23 cellular contexts compared by ENCODE assay signal in the genomic region with DNA sequence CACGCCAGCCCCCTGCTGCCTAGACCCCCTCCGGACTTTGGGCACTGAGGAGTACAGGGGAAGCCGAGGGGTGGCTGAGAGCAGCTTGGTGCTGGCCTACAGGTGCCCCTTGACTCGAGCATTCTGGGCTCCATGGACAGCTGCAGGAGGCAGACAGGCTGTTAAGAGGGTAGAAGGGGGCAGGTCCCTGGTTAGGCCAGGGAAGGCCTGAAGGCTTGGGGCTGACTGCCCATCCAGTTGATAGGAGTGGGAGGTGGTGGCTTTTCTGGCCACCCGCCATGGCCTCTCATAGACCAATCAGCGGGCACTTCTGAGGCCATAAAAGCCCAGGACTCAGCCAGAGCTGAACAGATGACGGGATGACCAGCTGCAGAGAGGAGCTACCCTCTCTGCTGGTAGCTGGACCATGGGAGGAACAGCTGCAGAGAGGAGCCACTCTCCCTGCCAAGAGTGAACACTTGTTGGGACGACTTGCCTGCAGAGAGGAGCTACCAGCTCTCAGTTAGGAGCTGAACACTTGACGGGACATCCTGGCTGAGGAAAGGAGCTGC. TPM values are rescaled to one million over a fixed set of nuclear protein-coding genes. Genes with fewer than 3 reads are reported as not detected.
DNase-seq lines count a peak whose midpoint lies in the region; ATAC-seq lines count a peak whose summit lies in the region.
"Had no signal": no experiment of that assay in that cellular context is flagged by ENCODE, and none has a peak within 500 bp of the region (broad histone marks: within the 10 kb centered on the region; RNA-seq: fewer than 3 reads in every experiment).

No MANE protein-coding gene starts in this region.

- no peaks in the 10 kb centered on the region for H3K9me3 Mint-ChIP-seq in activated naive CD8-positive, alpha-beta T cell treated with anti-CD3 and anti-CD28 coated beads, Interleukin-2, amount 50 U/mL, for 24 hours
- no peaks in the 10 kb centered on the region for H3K9me3 Mint-ChIP-seq in activated naive CD8-positive, alpha-beta T cell treated with anti-CD3 and anti-CD28 coated beads for 36 hours
- H3K9me3 Mint-ChIP-seq in naive thymus-derived CD4-positive, alpha-beta T cell = no peaks in the 10 kb centered on the region
- H3K9me3 Mint-ChIP-seq in stimulated activated effector memory CD8-positive, alpha-beta T cell treated with anti-CD3 and anti-CD28 coated beads, Interleukin-12 subunit alpha, Interleukin-12 subunit beta, amount 100 ng/mL, for 72 hours = no peaks in the 10 kb centered on the region
- H3K9me3 Mint-ChIP-seq: GM23338 had no signal

- ATAC-seq in activated naive CD8-positive, alpha-beta T cell treated with anti-CD3 and anti-CD28 coated beads, Interleukin-2, amount 50 U/mL, for 24 hours = peak; percentile 24
- ATAC-seq in naive thymus-derived CD4-positive, alpha-beta T cell = peak; percentile 16
- ATAC-seq in stimulated activated effector memory CD8-positive, alpha-beta T cell treated with anti-CD3 and anti-CD28 coated beads, Interleukin-12 subunit alpha, Interleukin-12 subunit beta, amount 100 ng/mL, for 72 hours = peak; percentile 26
- ATAC-seq: GM23338, Panc1 had no signal

- CTCF ChIA-PET in naive thymus-derived CD4-positive, alpha-beta T cell (lab: Charles Lee) = no interaction called here

- H3K27ac Mint-ChIP-seq in activated naive CD8-positive, alpha-beta T cell treated with anti-CD3 and anti-CD28 coated beads, Interleukin-2, amount 50 U/mL, for 24 hours = no peak overlapping the region
- H3K27ac Mint-ChIP-seq in activated naive CD8-positive, alpha-beta T cell treated with anti-CD3 and anti-CD28 coated beads for 36 hours = no peak overlapping the region
- H3K27ac Mint-ChIP-seq in naive thymus-derived CD4-positive, alpha-beta T cell = no peak overlapping the region
- no peak overlapping the region for H3K27ac Mint-ChIP-seq in stimulated activated effector memory CD8-positive, alpha-beta T cell treated with anti-CD3 and anti-CD28 coated beads, Interleukin-12 subunit alpha, Interleukin-12 subunit beta, amount 100 ng/mL, for 72 hours
- H3K27ac Mint-ChIP-seq: GM23338 had no signal

- no peaks in the 10 kb centered on the region for H3K4me1 ChIP-seq in naive thymus-derived CD4-positive, alpha-beta T cell (ENCODE audit: control insufficient read depth in 2 of 2, insufficient read depth in 2 of 2, low read length in 2 of 2)

- H3K27me3 ChIP-seq in naive thymus-derived CD4-positive, alpha-beta T cell (ENCODE audit: control insufficient read depth in 2 of 2, insufficient read depth in 2 of 2, low read length in 2 of 2) = no peaks in the 10 kb centered on the region

- POLR2A ChIA-PET in naive thymus-derived CD4-positive, alpha-beta T cell (lab: Charles Lee) = no interaction called here

- H3K27ac ChIP-seq in naive thymus-derived CD4-positive, alpha-beta T cell (ENCODE audit: low read depth, low read length) = no peak overlapping the region

- no peaks in the 10 kb centered on the region for H3K9me3 ChIP-seq in naive thymus-derived CD4-positive, alpha-beta T cell (ENCODE audit: control insufficient read depth in 2 of 3, low read length in 3 of 3)

- no peaks in the 10 kb centered on the region for H3K36me3 ChIP-seq in naive thymus-derived CD4-positive, alpha-beta T cell (ENCODE audit: control insufficient read depth in 2 of 3, insufficient read depth in 3 of 3, low read length in 3 of 3)

- intact Hi-C loops in naive thymus-derived CD4-positive, alpha-beta T cell (cut with micrococcal nuclease) = no loop called here

- H3K4me3 ChIP-seq in naive thymus-derived CD4-positive, alpha-beta T cell (ENCODE audit: low read length) = no peak overlapping the region
- H3K4me3 ChIP-seq: GM23338 had no signal

- no peak for DNase-seq in activated naive CD8-positive, alpha-beta T cell treated with anti-CD3 and anti-CD28 coated beads, Interleukin-2, amount 50 U/mL, for 24 hours
- DNase-seq in activated naive CD8-positive, alpha-beta T cell treated with anti-CD3 and anti-CD28 coated beads for 36 hours = no peak
- DNase-seq in SHP77 treated with DMSO at 0.1 percent for 48 hours (lab: John Stamatoyannopoulos, UW) (peak; percentile 84), NCI-H128 (lab: John Stamatoyannopoulos, UW; ENCODE audit: unreplicated experiment) (no peak), kidney tubule cell (ENCODE audit: low spot score) (no peak), DMS79 treated with DMSO at 0.1 percent for 48 hours (lab: John Stamatoyannopoulos, UW) (no peak)
- DNase-seq in naive thymus-derived CD4-positive, alpha-beta T cell = no peak
- DNase-seq in stimulated activated effector memory CD8-positive, alpha-beta T cell treated with anti-CD3 and anti-CD28 coated beads, Interleukin-12 subunit alpha, Interleukin-12 subunit beta, amount 100 ng/mL, for 72 hours (ENCODE audit: low spot score in 2 of 2) = no peak
- DNase-seq: AML-193, DND-41, KG1, NCI-H1092 treated with DMSO at 0.1 percent for 48 hours, NCI-H146, NCI-H2029, NCI-H226, NCI-H510A treated with DMSO at 0.1 percent for 48 hours, NCI-H748 treated with DMSO at 0.1 percent for 48 hours had no signal

- no peak overlapping the region for H3K4me3 Mint-ChIP-seq in activated naive CD8-positive, alpha-beta T cell treated with anti-CD3 and anti-CD28 coated beads, Interleukin-2, amount 50 U/mL, for 24 hours
- no peak overlapping the region for H3K4me3 Mint-ChIP-seq in activated naive CD8-positive, alpha-beta T cell treated with anti-CD3 and anti-CD28 coated beads for 36 hours
- no peak overlapping the region for H3K4me3 Mint-ChIP-seq in naive thymus-derived CD4-positive, alpha-beta T cell
- H3K4me3 Mint-ChIP-seq in stimulated activated effector memory CD8-positive, alpha-beta T cell treated with anti-CD3 and anti-CD28 coated beads, Interleukin-12 subunit alpha, Interleukin-12 subunit beta, amount 100 ng/mL, for 72 hours = no peak overlapping the region
- H3K4me3 Mint-ChIP-seq: GM23338 had no signal

- no peaks in the 10 kb centered on the region for H3K4me1 Mint-ChIP-seq in activated naive CD8-positive, alpha-beta T cell treated with anti-CD3 and anti-CD28 coated beads, Interleukin-2, amount 50 U/mL, for 24 hours
- H3K4me1 Mint-ChIP-seq in activated naive CD8-positive, alpha-beta T cell treated with anti-CD3 and anti-CD28 coated beads for 36 hours = peaks cover 2% of the 10 kb centered on the region
- no peaks in the 10 kb centered on the region for H3K4me1 Mint-ChIP-seq in naive thymus-derived CD4-positive, alpha-beta T cell
- H3K4me1 Mint-ChIP-seq in stimulated activated effector memory CD8-positive, alpha-beta T cell treated with anti-CD3 and anti-CD28 coated beads, Interleukin-12 subunit alpha, Interleukin-12 subunit beta, amount 100 ng/mL, for 72 hours = no peaks in the 10 kb centered on the region

- no peaks in the 10 kb centered on the region for H3K27me3 Mint-ChIP-seq in activated naive CD8-positive, alpha-beta T cell treated with anti-CD3 and anti-CD28 coated beads, Interleukin-2, amount 50 U/mL, for 24 hours
- H3K27me3 Mint-ChIP-seq in activated naive CD8-positive, alpha-beta T cell treated with anti-CD3 and anti-CD28 coated beads for 36 hours = peaks cover 6% of the 10 kb centered on the region
- peaks cover 0 to 20% (median 5%) of the 10 kb centered on the region in 5 donors for H3K27me3 Mint-ChIP-seq in naive thymus-derived CD4-positive, alpha-beta T cell

- no peaks in the 10 kb centered on the region for H3K36me3 Mint-ChIP-seq in activated naive CD8-positive, alpha-beta T cell treated with anti-CD3 and anti-CD28 coated beads, Interleukin-2, amount 50 U/mL, for 24 hours (ENCODE audit: low read depth)
- H3K36me3 Mint-ChIP-seq in activated naive CD8-positive, alpha-beta T cell treated with anti-CD3 and anti-CD28 coated beads for 36 hours = no peaks in the 10 kb centered on the region
- H3K36me3 Mint-ChIP-seq in naive thymus-derived CD4-positive, alpha-beta T cell = no peaks in the 10 kb centered on the region
- no peaks in the 10 kb centered on the region for H3K36me3 Mint-ChIP-seq in stimulated activated effector memory CD8-positive, alpha-beta T cell treated with anti-CD3 and anti-CD28 coated beads, Interleukin-12 subunit alpha, Interleukin-12 subunit beta, amount 100 ng/mL, for 72 hours

RNA-seq across cellular contexts. Expression of a gene that starts 10.7 kb away (rescaled TPM):
- total RNA-seq in activated naive CD8-positive, alpha-beta T cell treated with anti-CD3 and anti-CD28 coated beads for 36 hours = 10 to 100 TPM; 47.3 to 53.5 TPM
- total RNA-seq in naive thymus-derived CD4-positive, alpha-beta T cell = 100 to 1,000 TPM in 1 of 5 experiments, 10 to 100 TPM in 4; 70.5 to 106 (median 86.1) TPM
- polyA plus RNA-seq in naive thymus-derived CD4-positive, alpha-beta T cell = 10 to 100 TPM; 63.0 to 75.8 TPM

RNA-seq across cellular contexts. Expression of a gene that starts 35.2 kb away (rescaled TPM):
- under 1 TPM in 1 of 2 experiments, not detected in 1; 0.08 TPM for total RNA-seq in activated naive CD8-positive, alpha-beta T cell treated with anti-CD3 and anti-CD28 coated beads for 36 hours
- total RNA-seq in naive thymus-derived CD4-positive, alpha-beta T cell = not detected
- polyA plus RNA-seq in naive thymus-derived CD4-positive, alpha-beta T cell = not detected
- total RNA-seq: A172, GM23338, HT1080, SK-MEL-5 had no signal
- polyA plus RNA-seq: AG04450, GM23338 had no signal
